8 cellular contexts compared by ENCODE assay signal in genomic region chr14:100108042-100108825, GRCh38. TPM values are rescaled to one million over a fixed set of nuclear protein-coding genes. Genes with fewer than 3 reads are reported as not detected.
DNase-seq lines count a peak whose midpoint lies in the region; ATAC-seq and TF ChIP-seq lines count a peak whose summit lies in the region.

No MANE protein-coding gene starts in this region.

- BruUV-seq in A673 (replicated peaks; lab: Mats Ljungman, UMichigan), result no TSS peak

- H3K4me3 ChIP-seq in A673 (ENCODE audit: low read depth, low read length, poor library complexity, severe bottlenecking) (no peak overlapping the region), coronary artery (peak overlapping the region; percentile 14), lower leg skin (ENCODE audit: low read depth, poor library complexity, severe bottlenecking) (no peak overlapping the region)

- no peaks in the 10 kb centered on the region for H3K9me3 ChIP-seq in A673 (ENCODE audit: low read depth, low read length, poor library complexity, severe bottlenecking)

- CTCF ChIA-PET in A673 (lab: Charles Lee), result interaction anchor here (0.6 to 2.5 kb wide), 4 partner anchors 29 to 144 kb away, joined by 3 to 9 read pairs (median 6); no protein-coding TSS in a partner anchor

- TF ChIP-seq CTCF in A673 (conservative IDR thresholded peaks at IDR 0.05; ENCODE audit: low read depth, low read length) (peak; percentile 87), coronary artery (IDR thresholded peaks at IDR 0.05) (peak; percentile 89), lower leg skin (IDR thresholded peaks at IDR 0.05) (peak in 1 of 3 donors; percentile 85)

- DNase-seq in A673 (ENCODE audit: low spot score), result peak; percentile 77
- peak; percentile 54 for DNase-seq in NCI-H510A treated with DMSO at 0.1 percent for 48 hours (lab: John Stamatoyannopoulos, UW)
- DNase-seq in activated CD4-positive, alpha-beta T cell treated with anti-CD3 and anti-CD28 coated beads, Interleukin-2, amount 50 U/mL, for 1 hour, result peak; percentile 90
- peak; percentile 86 for DNase-seq in coronary artery (ENCODE audit: low spot score)
- peak; percentile 69 to 97 for DNase-seq in lower leg skin (ENCODE audit: low spot score in 2 of 2)
- DNase-seq in stimulated activated CD8-positive, alpha-beta memory T cell treated with anti-CD3 and anti-CD28 coated beads, Interleukin-12 subunit alpha, Interleukin-12 subunit beta, amount 100 ng/mL, for 4 hours (ENCODE audit: low read depth), result peak; percentile 74

- ATAC-seq in GM18519 (IDR thresholded peaks at IDR 0.05; ENCODE audit: low FRiP score, unreplicated experiment) (peak; percentile 39), HG03196 (IDR thresholded peaks at IDR 0.05; ENCODE audit: unreplicated experiment) (peak; percentile 71)

- H3K27ac ChIP-seq in A673 (ENCODE audit: low read depth, low read length, poor library complexity, severe bottlenecking) (no peak overlapping the region), coronary artery (peak overlapping the region; percentile 17 to 57)

- no peaks in the 10 kb centered on the region for H3K36me3 ChIP-seq in A673 (ENCODE audit: insufficient read depth, low read length, poor library complexity, severe bottlenecking)

- H3K27me3 ChIP-seq in A673 (replicated peaks; ENCODE audit: insufficient read depth, low read depth, low read length, poor library complexity), result no peaks in the 10 kb centered on the region

- 29 to 30% methylated on average over 13 of the region's 13 CpGs for WGBS in lower leg skin, 2 donors

- no peak for TF ChIP-seq POLR2A in lower leg skin (IDR thresholded peaks at IDR 0.05)

- peaks cover 13% of the 10 kb centered on the region for H3K4me1 ChIP-seq in A673 (ENCODE audit: insufficient read depth, low read length, poor library complexity, severe bottlenecking)

- intact Hi-C loops in A673 (cut with micrococcal nuclease; ENCODE audit: unreplicated experiment), result loop anchor here (1.0 kb wide), 1 partner anchor 126 kb away; no protein-coding TSS in a partner anchor
- intact Hi-C loops in lower leg skin (cut with DNase I; ENCODE audit: low total_unique reads), result loop anchor here (5.0 kb wide), 1 partner anchor 131 kb away; no protein-coding TSS in a partner anchor

- POLR2A ChIA-PET in A673 (lab: Charles Lee; ENCODE audit: low non-redundant PET), result no interaction called here

RNA-seq across cellular contexts. Expression of gene EVL, which starts 43.0 kb away (rescaled TPM):
- total RNA-seq in A673 (2021), result 82.9 and 112 TPM in 2 replicates
- 10 to 100 TPM; 26.4 to 51.4 (median 40.9) TPM for total RNA-seq in lower leg skin

RNA-seq across cellular contexts. Expression of gene DEGS2, which starts 51.2 kb away (rescaled TPM):
- total RNA-seq in A673 (2021) (0.07 TPM in 1 of 2 replicates, not detected in the other), lower leg skin (100 to 1,000 TPM; 136 to 185 (median 164) TPM)

Comparison
In these comparisons a context has a peak if more than half of its experiments do, and no peak if none do; other contexts are left out.
1. RNA of gene DEGS2, which starts 51.2 kb away (total RNA-seq): 136 to 185 TPM in lower leg skin; 0.07 TPM in A673; every median in the first group is over 100 times any median in the second.
2. Peak in every context shown above with its lines, with median percentiles within 50 percentile points of each other: DNase-seq.